8 cellular contexts compared by ENCODE assay signal in genomic region chr17:66574123-66574522, GRCh38.
"Had no signal": no experiment of that assay in that cellular context is flagged by ENCODE, and none has a peak within 500 bp of the region (broad histone marks: within the 10 kb centered on the region; RNA-seq: fewer than 3 reads in every experiment).

No MANE protein-coding gene starts in this region.

- H3K9me3 ChIP-seq: HAP-1 had no signal

- ATAC-seq: GM23338, HCT116 had no signal

- H2AFZ ChIP-seq: GM23248, GM23338 had no signal

- H3K27ac ChIP-seq: GM23248 had no signal

- H3K9me3 Mint-ChIP-seq: GM23338, HFFc6 had no signal

- DNase-seq: GM23248, GOT3, H7, HCEC 1CT, HFFc6 had no signal

- H3K4me3 Mint-ChIP-seq: GM23338, HFFc6 had no signal

- H3K4me2 ChIP-seq: GM23338 had no signal

- H3K4me1 ChIP-seq: HAP-1 had no signal

- H3K27ac Mint-ChIP-seq: GM23338, HFFc6 had no signal

- H3K9ac ChIP-seq: GM23248 had no signal
